Comparison of ENCODE assay signal across 16 cellular contexts in the genomic region with DNA sequence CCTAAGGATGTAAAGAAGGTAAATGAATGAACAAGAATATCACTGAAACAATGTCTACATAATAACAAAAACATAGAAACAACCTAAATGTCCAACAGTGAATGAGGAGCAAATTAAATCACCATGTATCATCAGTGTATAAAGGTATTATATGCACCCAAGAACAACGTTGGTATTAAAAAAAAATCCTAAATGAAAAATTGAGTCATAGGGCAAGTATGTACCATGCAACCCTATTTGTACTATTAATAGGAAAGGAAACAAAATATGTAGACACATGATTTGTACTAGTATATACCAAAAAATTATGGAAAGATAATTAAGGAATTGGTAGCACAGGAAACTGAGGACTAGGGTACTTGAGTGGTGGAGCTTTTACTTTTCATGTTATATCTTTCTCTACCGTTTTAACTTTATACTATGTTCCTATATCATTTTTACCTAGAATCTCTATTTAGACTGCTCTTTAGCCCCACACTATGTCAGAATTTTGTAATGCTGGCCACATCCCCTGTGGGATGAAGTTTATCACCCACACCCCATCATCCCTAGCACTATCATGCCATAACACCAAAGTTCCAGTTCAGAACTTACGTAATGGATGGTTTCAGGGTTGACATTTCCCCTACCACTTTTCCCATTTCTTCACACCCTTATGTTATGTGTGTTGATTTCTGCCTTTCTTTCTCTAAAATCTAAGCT. TPM values are rescaled to one million over a fixed set of nuclear protein-coding genes. Genes with fewer than 3 reads are reported as not detected.
DNase-seq lines count a peak whose midpoint lies in the region; ATAC-seq and TF ChIP-seq lines count a peak whose summit lies in the region.
"Had no signal": no experiment of that assay in that cellular context is flagged by ENCODE, and none has a peak within 500 bp of the region (broad histone marks: within the 10 kb centered on the region; RNA-seq: fewer than 3 reads in every experiment).

No MANE protein-coding gene starts in this region.

- peak overlapping the region; percentile 13 for H3K27ac Mint-ChIP-seq in CD4-positive, alpha-beta T cell
- H3K27ac Mint-ChIP-seq in activated naive CD8-positive, alpha-beta T cell treated with anti-CD3 and anti-CD28 coated beads for 36 hours, result peak overlapping the region; percentile 35

- in situ Hi-C loops in ACHN (cut with HindIII; ENCODE audit: low pct_ligation_motif_present, low pct_unique_long_range_greater_than_20kb, low sequenced_read_pairs), result no loop called here

- no peaks in the 10 kb centered on the region for H3K9me3 ChIP-seq in CD4-positive, alpha-beta T cell (ENCODE audit: control insufficient read depth, low read length)
- no peaks in the 10 kb centered on the region for H3K9me3 ChIP-seq in lower lobe of right lung
- H3K9me3 ChIP-seq: left lung, testis had no signal

- no peaks in the 10 kb centered on the region for H3K36me3 Mint-ChIP-seq in CD4-positive, alpha-beta T cell (ENCODE audit: low read depth)
- peaks cover 4% of the 10 kb centered on the region for H3K36me3 Mint-ChIP-seq in activated naive CD8-positive, alpha-beta T cell treated with anti-CD3 and anti-CD28 coated beads for 36 hours

- H3K4me3 Mint-ChIP-seq in CD4-positive, alpha-beta T cell, result no peak overlapping the region
- no peak overlapping the region for H3K4me3 Mint-ChIP-seq in activated naive CD8-positive, alpha-beta T cell treated with anti-CD3 and anti-CD28 coated beads for 36 hours

- no peak for ATAC-seq in CD4-positive, alpha-beta T cell (ENCODE audit: poor library complexity)
- peak; percentile 64 to 77 for ATAC-seq in lower lobe of right lung
- ATAC-seq: left lung, Panc1 had no signal

- DNase-seq in CD4-positive, alpha-beta T cell, result no peak
- DNase-seq in HCEC 1CT, result peak; percentile 59
- DNase-seq in activated naive CD8-positive, alpha-beta T cell treated with anti-CD3 and anti-CD28 coated beads for 36 hours, result no peak
- DNase-seq in lower lobe of right lung, result no peak
- no peak for DNase-seq in NCI-H1092 (lab: John Stamatoyannopoulos, UW)
- no peak for DNase-seq in SHP77 treated with DMSO at 0.1 percent for 48 hours (lab: John Stamatoyannopoulos, UW)
- DNase-seq in ACHN, result no peak
- DNase-seq in NCI-H2081 treated with DMSO at 0.1 percent for 48 hours (lab: John Stamatoyannopoulos, UW), result no peak
- DNase-seq: activated CD8-positive, alpha-beta memory T cell treated with anti-CD3 and anti-CD28 coated beads, Interleukin-2, amount 50 U/mL, for 4 hours; anterior cingulate cortex; effector CD4-positive, alpha-beta T cell; Kasumi-1; left lung; testis had no signal

- H3K27me3 ChIP-seq in CD4-positive, alpha-beta T cell (ENCODE audit: control insufficient read depth, insufficient read depth, low read length), result no peaks in the 10 kb centered on the region
- no peaks in the 10 kb centered on the region for H3K27me3 ChIP-seq in lower lobe of right lung (ENCODE audit: low read depth)
- H3K27me3 ChIP-seq: left lung, testis had no signal

- H3K27me3 Mint-ChIP-seq in CD4-positive, alpha-beta T cell, result no peaks in the 10 kb centered on the region
- no peaks in the 10 kb centered on the region for H3K27me3 Mint-ChIP-seq in activated naive CD8-positive, alpha-beta T cell treated with anti-CD3 and anti-CD28 coated beads for 36 hours

- H3K4me1 ChIP-seq in lower lobe of right lung, result peaks cover 14% of the 10 kb centered on the region
- H3K4me1 ChIP-seq: left lung, testis had no signal

- no peak overlapping the region for H3K4me3 ChIP-seq in lower lobe of right lung
- H3K4me3 ChIP-seq: left lung, smooth muscle cell, testis had no signal

- no peak overlapping the region for H3K27ac ChIP-seq in CD4-positive, alpha-beta T cell (ENCODE audit: low read depth, low read length)
- no peak overlapping the region for H3K27ac ChIP-seq in lower lobe of right lung
- H3K27ac ChIP-seq: left lung, testis had no signal

- intact Hi-C loops in CD4-positive, alpha-beta T cell (cut with DNase I, micrococcal nuclease), result no loop called here
- intact Hi-C loops in lower lobe of right lung (cut with DNase I), result no loop called here

- H3K4me1 Mint-ChIP-seq in CD4-positive, alpha-beta T cell (ENCODE audit: low read depth), result peaks cover 42% of the 10 kb centered on the region
- peaks cover 33% of the 10 kb centered on the region for H3K4me1 Mint-ChIP-seq in activated naive CD8-positive, alpha-beta T cell treated with anti-CD3 and anti-CD28 coated beads for 36 hours

- no peak for TF ChIP-seq CTCF in CD4-positive, alpha-beta T cell (IDR thresholded peaks at IDR 0.05)
- no peak for TF ChIP-seq CTCF in lower lobe of right lung (IDR thresholded peaks at IDR 0.05)

- CTCF ChIA-PET in CD4-positive, alpha-beta T cell (lab: Charles Lee), result no interaction called here

- H3K36me3 ChIP-seq in lower lobe of right lung, result no peaks in the 10 kb centered on the region
- H3K36me3 ChIP-seq: left lung had no signal

- POLR2A ChIA-PET in CD4-positive, alpha-beta T cell (lab: Charles Lee), result no interaction called here

- no peaks in the 10 kb centered on the region for H3K9me3 Mint-ChIP-seq in CD4-positive, alpha-beta T cell
- no peaks in the 10 kb centered on the region for H3K9me3 Mint-ChIP-seq in activated naive CD8-positive, alpha-beta T cell treated with anti-CD3 and anti-CD28 coated beads for 36 hours

RNA-seq across cellular contexts. Expression of a gene that starts 25.6 kb away (rescaled TPM):
- 1 to 10 TPM; 8.7 to 8.9 TPM for total RNA-seq in CD4-positive, alpha-beta T cell
- total RNA-seq in activated naive CD8-positive, alpha-beta T cell treated with anti-CD3 and anti-CD28 coated beads for 36 hours, result 10 to 100 TPM; 12.9 to 13.0 TPM
- total RNA-seq in lower lobe of right lung, result 16.5 TPM
